ENCODE assay signal across 9 cellular contexts in the genomic region with DNA sequence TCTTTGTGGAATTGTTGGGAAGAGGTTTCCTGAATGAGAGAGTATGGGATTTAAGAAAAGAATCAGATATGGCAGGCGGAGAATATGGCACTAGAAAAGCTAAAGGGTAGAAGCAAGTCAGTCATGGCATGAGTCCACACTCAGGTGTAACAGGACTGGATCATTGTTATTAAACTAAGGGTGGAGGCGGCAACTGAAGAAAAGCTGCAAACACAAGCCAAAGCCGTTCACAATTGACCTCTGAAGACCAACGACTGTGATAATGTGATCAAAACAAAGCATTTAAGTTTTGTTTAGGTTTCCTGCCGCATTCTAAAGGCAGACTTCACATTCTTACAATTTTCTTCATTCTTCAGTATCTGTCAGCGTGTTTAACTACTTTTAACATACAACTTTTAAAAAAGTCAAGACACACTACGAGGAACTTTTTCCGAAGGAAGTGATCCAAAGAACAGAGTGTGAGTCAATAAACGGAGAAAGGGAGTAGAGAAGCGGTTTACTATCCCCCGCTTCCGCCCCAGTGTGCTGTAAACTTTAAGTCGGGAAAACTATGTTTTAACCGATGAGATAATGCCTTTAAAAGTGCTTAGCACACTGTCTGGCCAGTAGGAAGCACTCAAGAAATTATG. TPM values are rescaled to one million over a fixed set of nuclear protein-coding genes. Genes with fewer than 3 reads are reported as not detected.
DNase-seq lines count a peak whose midpoint lies in the region; ATAC-seq, FAIRE-seq and TF ChIP-seq lines count a peak whose summit lies in the region.
"Had no signal": no experiment of that assay in that cellular context is flagged by ENCODE, and none has a peak within 500 bp of the region (broad histone marks: within the 10 kb centered on the region; RNA-seq: fewer than 3 reads in every experiment).

No MANE protein-coding gene starts in this region.

- in situ Hi-C loops in HAP-1 (cut with MboI; ENCODE audit: low sequenced_read_pairs): no loop called here

- H3K9me3 ChIP-seq in HAP-1: no peaks in the 10 kb centered on the region
- H3K9me3 ChIP-seq in PC-9 (ENCODE audit: insufficient read depth, low read depth): no peaks in the 10 kb centered on the region

- no peak for DNase-seq in Calu3
- DNase-seq in HAP-1 (ENCODE audit: low spot score in 2 of 2): no peak
- no peak for DNase-seq in PC-9
- peak; percentile 72 for DNase-seq in bronchial epithelial cell (ENCODE audit: low read depth)
- peak; percentile 77 for DNase-seq in kidney tubule cell (ENCODE audit: low spot score)
- DNase-seq in SW 1271 (lab: John Stamatoyannopoulos, UW): no peak
- no peak for DNase-seq in SK-N-DZ (ENCODE audit: low spot score)

- TF ChIP-seq CTCF in Calu3 (IDR thresholded peaks at IDR 0.05; ENCODE audit: unreplicated experiment) (no peak), PC-9 (conservative IDR thresholded peaks at IDR 0.05) (no peak), bronchial epithelial cell (IDR thresholded peaks at IDR 0.05; ENCODE audit: insufficient read depth, low read length, severe bottlenecking) (no peak)

- BruUV-seq in Calu3 (replicated peaks; lab: Mats Ljungman, UMichigan): no TSS peak
- BruUV-seq in PC-9 (replicated peaks; lab: Mats Ljungman, UMichigan): TSS peak; percentile 79

- H3K4me3 ChIP-seq in HAP-1 (peak overlapping the region; percentile 36), PC-9 (peak overlapping the region; percentile 78), bronchial epithelial cell (ENCODE audit: low read depth, low read length) (peak overlapping the region; percentile 44)

- intact Hi-C loops in Calu3 (cut with micrococcal nuclease; ENCODE audit: unreplicated experiment): no loop called here
- intact Hi-C loops in PC-9 (cut with micrococcal nuclease; ENCODE audit: unreplicated experiment): loop anchor here (2.0 to 5.0 kb wide), 2 partner anchors 73 to 212 kb away; partner anchors contain the start of gene TEC

- H4K20me1 ChIP-seq in PC-9 (ENCODE audit: insufficient read depth): 0 out of 2 replicates have a peak, but pooled peaks cover 7% of the 10 kb centered on the region

- peak overlapping the region; percentile 63 for H3K27ac Mint-ChIP-seq in Calu3 (ENCODE audit: unreplicated experiment)
- H3K27ac Mint-ChIP-seq in stimulated activated memory B cell treated with anti-CD40 and anti-IgM and Interleukin-4, amounts not matched to agents 10 μg/mL and 1 μg/mL and 100 μg/mL, for 72 hours: peak overlapping the region; percentile 93

- FAIRE-seq in bronchial epithelial cell (lab: Jason Lieb, UNC): no peak
- FAIRE-seq: TTC549 had no signal

- no peaks in the 10 kb centered on the region for H3K27me3 Mint-ChIP-seq in Calu3 (ENCODE audit: unreplicated experiment)
- no peaks in the 10 kb centered on the region for H3K27me3 Mint-ChIP-seq in stimulated activated memory B cell treated with anti-CD40 and anti-IgM and Interleukin-4, amounts not matched to agents 10 μg/mL and 1 μg/mL and 100 μg/mL, for 72 hours

- H2AFZ ChIP-seq in PC-9: peak overlapping the region; percentile 79

- H3K27me3 ChIP-seq in HAP-1 (ENCODE audit: low read depth) (no peaks in the 10 kb centered on the region), PC-9 (ENCODE audit: insufficient read depth, low read depth) (no peaks in the 10 kb centered on the region), bronchial epithelial cell (ENCODE audit: control insufficient read depth, insufficient read depth, low read length) (no peaks in the 10 kb centered on the region)

- H3K27ac ChIP-seq in PC-9: peak overlapping the region; percentile 82

- H3K36me3 Mint-ChIP-seq in Calu3 (ENCODE audit: insufficient read depth, unreplicated experiment): peaks cover 23% of the 10 kb centered on the region
- peaks cover 5% of the 10 kb centered on the region for H3K36me3 Mint-ChIP-seq in stimulated activated memory B cell treated with anti-CD40 and anti-IgM and Interleukin-4, amounts not matched to agents 10 μg/mL and 1 μg/mL and 100 μg/mL, for 72 hours

- H3K4me1 ChIP-seq in HAP-1 (peaks cover 18% of the 10 kb centered on the region), PC-9 (replicated peaks; ENCODE audit: insufficient read depth) (peaks cover 55% of the 10 kb centered on the region)

- no peaks in the 10 kb centered on the region for H3K9me2 ChIP-seq in PC-9 (ENCODE audit: insufficient read depth)

- H3K4me2 ChIP-seq in PC-9: peak overlapping the region; percentile 85

- H3K36me3 ChIP-seq in HAP-1 (replicated peaks) (peaks cover 4% of the 10 kb centered on the region; the same call in 1 of the 2 replicates), PC-9 (ENCODE audit: low read depth) (no peaks in the 10 kb centered on the region), bronchial epithelial cell (ENCODE audit: control insufficient read depth, insufficient read depth, low read length) (no peaks in the 10 kb centered on the region)

- peaks cover 21% of the 10 kb centered on the region for H3F3A ChIP-seq in PC-9 (ENCODE audit: insufficient read depth, low read depth)

- no peak for ATAC-seq in stimulated activated memory B cell treated with anti-CD40 and anti-IgM and Interleukin-4, amounts not matched to agents 10 μg/mL and 1 μg/mL and 100 μg/mL, for 72 hours

- H3K9me3 Mint-ChIP-seq in Calu3 (ENCODE audit: low read depth, unreplicated experiment): no peaks in the 10 kb centered on the region
- H3K9me3 Mint-ChIP-seq in stimulated activated memory B cell treated with anti-CD40 and anti-IgM and Interleukin-4, amounts not matched to agents 10 μg/mL and 1 μg/mL and 100 μg/mL, for 72 hours: no peaks in the 10 kb centered on the region

- peaks cover 19% of the 10 kb centered on the region for H3K4me1 Mint-ChIP-seq in Calu3 (ENCODE audit: low read depth, unreplicated experiment)
- H3K4me1 Mint-ChIP-seq in stimulated activated memory B cell treated with anti-CD40 and anti-IgM and Interleukin-4, amounts not matched to agents 10 μg/mL and 1 μg/mL and 100 μg/mL, for 72 hours: peaks cover 39% of the 10 kb centered on the region

- peaks cover 43% of the 10 kb centered on the region for H3K79me2 ChIP-seq in PC-9 (ENCODE audit: low read depth)

- CTCF ChIA-PET in Calu3 (lab: Charles Lee): no interaction called here
- CTCF ChIA-PET in PC-9 (lab: Charles Lee): no interaction called here

- H3K4me3 Mint-ChIP-seq in Calu3 (ENCODE audit: low read depth, unreplicated experiment): peak overlapping the region; percentile 85
- peak overlapping the region; percentile 94 for H3K4me3 Mint-ChIP-seq in stimulated activated memory B cell treated with anti-CD40 and anti-IgM and Interleukin-4, amounts not matched to agents 10 μg/mL and 1 μg/mL and 100 μg/mL, for 72 hours

- POLR2A ChIA-PET in PC-9 (lab: Charles Lee; ENCODE audit: unreplicated experiment): interaction anchor here (0.6 kb wide), 1 partner anchor 13 kb away, joined by 7 read pairs; no protein-coding TSS in a partner anchor

RNA-seq across cellular contexts. Expression of gene SLAIN2, which starts 0.9 kb away (rescaled TPM):
- total RNA-seq in Calu3 (2022) (44.1 and 49.3 TPM in 2 replicates), PC-9 (2021) (31.5 and 70.4 TPM in 2 replicates), bronchial epithelial cell (28.7 and 30.3 TPM in 2 replicates)
- polyA plus RNA-seq in SK-N-DZ (2014; cell fraction: cytosol; rRNA removed): 8.0 and 8.8 TPM in 2 replicates
- polyA plus RNA-seq in SK-N-DZ (2014; cell fraction: nucleus; rRNA removed): 7.1 and 7.5 TPM in 2 replicates

Comparison
In these comparisons a context has a peak if more than half of its experiments do, and no peak if none do; other contexts are left out.
1. DNase-seq: peak in bronchial epithelial cell (single experiment) and kidney tubule cell (single experiment); none in Calu3 (single experiment), HAP-1 (0 of 2), PC-9 (0 of 2), SW 1271 (0 of 2) and SK-N-DZ (single experiment).
2. Peak in every context shown above with its lines, with median percentiles within 50 percentile points of each other: H3K4me3 ChIP-seq.